ENCODE assay signal across 34 cellular contexts in genomic region chr5:36337592-36337991, GRCh38. TPM values are rescaled to one million over a fixed set of nuclear protein-coding genes. Genes with fewer than 3 reads are reported as not detected.
"Had no signal": no experiment of that assay in that cellular context is flagged by ENCODE, and none has a peak within 500 bp of the region (broad histone marks: within the 10 kb centered on the region; RNA-seq: fewer than 3 reads in every experiment).

No MANE protein-coding gene starts in this region.

- H3K27ac Mint-ChIP-seq: activated CD4-positive, alpha-beta memory T cell treated with anti-CD3 and anti-CD28 coated beads for 36 hours; activated CD4-positive, alpha-beta T cell treated with anti-CD3 and anti-CD28 coated beads for 36 hours; activated CD4-positive, alpha-beta T cell treated with anti-CD3 and anti-CD28 coated beads, Interleukin-2, amount 10 ng/mL, durations not matched to agents 24 days and 14 days; activated CD8-positive, alpha-beta memory T cell treated with anti-CD3 and anti-CD28 coated beads, Interleukin-2, amount 10 ng/mL, durations not matched to agents 7 days and 5 days; activated CD8-positive, alpha-beta T cell treated with anti-CD3 and anti-CD28 coated beads, Interleukin-2, amount 10 ng/mL, durations not matched to agents 7 days and 5 days; activated naive CD4-positive, alpha-beta T cell treated with anti-CD3 and anti-CD28 coated beads for 36 hours; activated naive CD4-positive, alpha-beta T cell treated with anti-CD3 and anti-CD28 coated beads, Interleukin-2, amount 50 U/mL, for 24 hours; activated naive CD8-positive, alpha-beta T cell treated with anti-CD3 and anti-CD28 coated beads, Interleukin-2, amount 10 ng/mL, durations not matched to agents 7 days and 5 days; activated T-helper 1 cell treated with anti-CD3 and anti-CD28 coated beads, Interleukin-12 subunit alpha, Interleukin-12 subunit beta, Interleukin-2, Interleukin-4 antibody, amounts not matched to agents 30 ng/mL and 10 ng/mL and 1 ng/mL, durations not matched to agents 14 hours and 24 hours and 36 hours; activated T-helper 2 cell treated with anti-CD3 and anti-CD28 coated beads, Interferon-gamma antibody, Interleukin-2, Interleukin-4, amounts not matched to agents 10 μg/mL and 5 μg/mL and 100 μg/mL, durations not matched to agents 14 hours and 24 hours and 36 hours; dendritic cell treated with granulocyte-macrophage colony-stimulating factor and Interleukin-4, amounts not matched to agents 40 ng/mL and 50 ng/mL, for 4 days had no signal

- ATAC-seq: activated CD4-positive, alpha-beta T cell treated with anti-CD3 and anti-CD28 coated beads for 36 hours; activated CD8-positive, alpha-beta memory T cell treated with anti-CD3 and anti-CD28 coated beads, Interleukin-2, amount 10 ng/mL, durations not matched to agents 7 days and 5 days; activated CD8-positive, alpha-beta T cell treated with anti-CD3 and anti-CD28 coated beads, Interleukin-2, amount 10 ng/mL, durations not matched to agents 7 days and 5 days; gastroesophageal sphincter had no signal

- H3K27ac ChIP-seq: brain microvascular endothelial cell, coronary artery, dorsolateral prefrontal cortex, esophagus muscularis mucosa, gastroesophageal sphincter had no signal

- H3K4me3 ChIP-seq: coronary artery, dorsolateral prefrontal cortex, esophagus muscularis mucosa, gastroesophageal sphincter had no signal

- H3K4me3 Mint-ChIP-seq: activated CD4-positive, alpha-beta memory T cell treated with anti-CD3 and anti-CD28 coated beads for 36 hours; activated CD4-positive, alpha-beta T cell treated with anti-CD3 and anti-CD28 coated beads for 36 hours; activated CD4-positive, alpha-beta T cell treated with anti-CD3 and anti-CD28 coated beads, Interleukin-2, amount 10 ng/mL, durations not matched to agents 24 days and 14 days; activated CD8-positive, alpha-beta memory T cell treated with anti-CD3 and anti-CD28 coated beads, Interleukin-2, amount 10 ng/mL, durations not matched to agents 7 days and 5 days; activated CD8-positive, alpha-beta T cell treated with anti-CD3 and anti-CD28 coated beads, Interleukin-2, amount 10 ng/mL, durations not matched to agents 7 days and 5 days; activated naive CD4-positive, alpha-beta T cell treated with anti-CD3 and anti-CD28 coated beads for 36 hours; activated naive CD4-positive, alpha-beta T cell treated with anti-CD3 and anti-CD28 coated beads, Interleukin-2, amount 50 U/mL, for 24 hours; activated naive CD8-positive, alpha-beta T cell treated with anti-CD3 and anti-CD28 coated beads, Interleukin-2, amount 10 ng/mL, durations not matched to agents 7 days and 5 days; activated T-helper 1 cell treated with anti-CD3 and anti-CD28 coated beads, Interleukin-12 subunit alpha, Interleukin-12 subunit beta, Interleukin-2, Interleukin-4 antibody, amounts not matched to agents 30 ng/mL and 10 ng/mL and 1 ng/mL, durations not matched to agents 14 hours and 24 hours and 36 hours; central memory CD8-positive, alpha-beta T cell; dendritic cell treated with granulocyte-macrophage colony-stimulating factor and Interleukin-4, amounts not matched to agents 40 ng/mL and 50 ng/mL, for 4 days had no signal

- H3K27me3 ChIP-seq: brain microvascular endothelial cell, esophagus muscularis mucosa, gastroesophageal sphincter had no signal

- H3K36me3 ChIP-seq: brain microvascular endothelial cell, esophagus muscularis mucosa, gastroesophageal sphincter had no signal

- H3K9me3 ChIP-seq: esophagus muscularis mucosa, gastroesophageal sphincter had no signal

- DNase-seq: activated CD4-positive, alpha-beta memory T cell treated with anti-CD3 and anti-CD28 coated beads for 36 hours; activated CD4-positive, alpha-beta T cell treated with anti-CD3 and anti-CD28 coated beads for 36 hours; activated CD4-positive, alpha-beta T cell treated with anti-CD3 and anti-CD28 coated beads, Interleukin-2, amount 10 ng/mL, durations not matched to agents 24 days and 14 days; activated CD4-positive, CD25-positive, alpha-beta regulatory T cell; activated CD4-positive, CD25-positive, alpha-beta regulatory T cell treated with anti-CD3 and anti-CD28 coated beads, Interleukin-2, amount 50 U/mL, for 72 hours; activated CD8-positive, alpha-beta memory T cell treated with anti-CD3 and anti-CD28 coated beads, Interleukin-2, amount 10 ng/mL, durations not matched to agents 7 days and 5 days; activated CD8-positive, alpha-beta memory T cell treated with anti-CD3 and anti-CD28 coated beads, Interleukin-2, amount 50 U/mL, for 4 hours; activated CD8-positive, alpha-beta T cell treated with anti-CD3 and anti-CD28 coated beads, Interleukin-2, amount 10 ng/mL, durations not matched to agents 7 days and 5 days; activated effector memory CD4-positive, alpha-beta T cell treated with anti-CD3 and anti-CD28 coated beads, Interleukin-2, amount 50 U/mL, for 16 hours; activated naive CD4-positive, alpha-beta T cell treated with anti-CD3 and anti-CD28 coated beads for 36 hours; activated naive CD8-positive, alpha-beta T cell treated with anti-CD3 and anti-CD28 coated beads, Interleukin-2, amount 10 ng/mL, durations not matched to agents 7 days and 5 days; activated T-cell treated with anti-CD3 and anti-CD28 coated beads, Interleukin-2, amount 50 U/mL, for 1 hour; activated T-cell treated with anti-CD3 and anti-CD28 coated beads, Interleukin-2, amount 50 U/mL, for 48 hours; amniotic stem cell; anterior cingulate cortex; brain microvascular endothelial cell; dorsolateral prefrontal cortex; effector memory CD4-positive, alpha-beta T cell; erythroblast; foreskin melanocyte; T-helper 2 cell had no signal

- FAIRE-seq: astrocyte, bronchial epithelial cell had no signal

- H3K4me1 Mint-ChIP-seq: activated CD4-positive, alpha-beta T cell treated with anti-CD3 and anti-CD28 coated beads for 36 hours; activated CD4-positive, alpha-beta T cell treated with anti-CD3 and anti-CD28 coated beads, Interleukin-2, amount 10 ng/mL, durations not matched to agents 24 days and 14 days; activated CD8-positive, alpha-beta memory T cell treated with anti-CD3 and anti-CD28 coated beads, Interleukin-2, amount 10 ng/mL, durations not matched to agents 7 days and 5 days; activated naive CD4-positive, alpha-beta T cell treated with anti-CD3 and anti-CD28 coated beads, Interleukin-2, amount 50 U/mL, for 24 hours; activated naive CD8-positive, alpha-beta T cell treated with anti-CD3 and anti-CD28 coated beads, Interleukin-2, amount 10 ng/mL, durations not matched to agents 7 days and 5 days; central memory CD8-positive, alpha-beta T cell had no signal

- H3K9me3 Mint-ChIP-seq: activated CD4-positive, alpha-beta memory T cell treated with anti-CD3 and anti-CD28 coated beads for 36 hours; activated CD4-positive, alpha-beta T cell treated with anti-CD3 and anti-CD28 coated beads, Interleukin-2, amount 10 ng/mL, durations not matched to agents 24 days and 14 days; activated naive CD4-positive, alpha-beta T cell treated with anti-CD3 and anti-CD28 coated beads, Interleukin-2, amount 50 U/mL, for 24 hours; activated naive CD8-positive, alpha-beta T cell treated with anti-CD3 and anti-CD28 coated beads, Interleukin-2, amount 10 ng/mL, durations not matched to agents 7 days and 5 days; activated T-helper 1 cell treated with anti-CD3 and anti-CD28 coated beads, Interleukin-12 subunit alpha, Interleukin-12 subunit beta, Interleukin-2, Interleukin-4 antibody, amounts not matched to agents 30 ng/mL and 10 ng/mL and 1 ng/mL, durations not matched to agents 14 hours and 24 hours and 36 hours; activated T-helper 2 cell treated with anti-CD3 and anti-CD28 coated beads, Interferon-gamma antibody, Interleukin-2, Interleukin-4, amounts not matched to agents 10 μg/mL and 5 μg/mL and 100 μg/mL, durations not matched to agents 14 hours and 24 hours and 36 hours had no signal

- H3K36me3 Mint-ChIP-seq: activated CD4-positive, alpha-beta memory T cell treated with anti-CD3 and anti-CD28 coated beads for 36 hours; activated CD8-positive, alpha-beta memory T cell treated with anti-CD3 and anti-CD28 coated beads, Interleukin-2, amount 10 ng/mL, durations not matched to agents 7 days and 5 days; activated naive CD4-positive, alpha-beta T cell treated with anti-CD3 and anti-CD28 coated beads, Interleukin-2, amount 50 U/mL, for 24 hours; activated naive CD8-positive, alpha-beta T cell treated with anti-CD3 and anti-CD28 coated beads, Interleukin-2, amount 10 ng/mL, durations not matched to agents 7 days and 5 days had no signal

- H3K27me3 Mint-ChIP-seq: dendritic cell treated with granulocyte-macrophage colony-stimulating factor and Interleukin-4, amounts not matched to agents 40 ng/mL and 50 ng/mL, for 4 days had no signal

RNA-seq across cellular contexts. Expression of gene RANBP3L, which starts 35.9 kb away (rescaled TPM):
- total RNA-seq: activated CD4-positive, alpha-beta memory T cell treated with anti-CD3 and anti-CD28 coated beads for 36 hours; activated CD4-positive, alpha-beta T cell treated with anti-CD3 and anti-CD28 coated beads, Interleukin-2, amount 10 ng/mL, durations not matched to agents 24 days and 14 days; activated CD8-positive, alpha-beta memory T cell treated with anti-CD3 and anti-CD28 coated beads, Interleukin-2, amount 10 ng/mL, durations not matched to agents 7 days and 5 days; activated CD8-positive, alpha-beta T cell treated with anti-CD3 and anti-CD28 coated beads, Interleukin-2, amount 10 ng/mL, durations not matched to agents 7 days and 5 days; activated naive CD8-positive, alpha-beta T cell treated with anti-CD3 and anti-CD28 coated beads, Interleukin-2, amount 10 ng/mL, durations not matched to agents 7 days and 5 days; activated T-helper 1 cell treated with anti-CD3 and anti-CD28 coated beads, Interleukin-12 subunit alpha, Interleukin-12 subunit beta, Interleukin-2, Interleukin-4 antibody, amounts not matched to agents 30 ng/mL and 10 ng/mL and 1 ng/mL, durations not matched to agents 14 hours and 24 hours and 36 hours; activated T-helper 2 cell treated with anti-CD3 and anti-CD28 coated beads, Interferon-gamma antibody, Interleukin-2, Interleukin-4, amounts not matched to agents 10 μg/mL and 5 μg/mL and 100 μg/mL, durations not matched to agents 14 hours and 24 hours and 36 hours; astrocyte; bronchial epithelial cell; fibroblast of lung; glomerular endothelial cell; T-helper 1 cell treated with Interleukin-12 subunit alpha and Interleukin-12 subunit beta and Interleukin-4 antibody, amounts not matched to agents 30 ng/mL and 1 ng/mL, for 36 hours had no signal
